Comparison of ENCODE assay signal across 17 cellular contexts in the genomic region with DNA sequence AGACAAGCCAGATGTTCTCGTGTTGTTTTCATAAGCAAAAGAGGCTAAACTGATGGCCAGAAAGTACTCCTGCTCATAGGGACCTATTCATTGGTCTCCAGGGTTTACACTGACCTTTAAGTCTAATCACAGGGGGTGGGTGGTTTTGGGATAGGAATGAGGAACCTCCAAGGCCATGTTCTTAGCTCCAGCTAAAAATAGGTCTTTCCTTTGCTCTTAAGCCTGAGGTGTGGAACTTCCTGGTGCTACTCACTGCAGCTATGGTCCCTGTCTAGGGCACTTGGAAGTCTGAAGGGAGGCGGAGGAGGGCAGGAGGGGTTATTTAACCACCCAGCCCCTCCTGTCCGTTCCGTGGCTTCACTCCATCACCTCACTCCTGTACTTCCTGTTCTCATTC. TPM values are rescaled to one million over a fixed set of nuclear protein-coding genes. Genes with fewer than 3 reads are reported as not detected.
DNase-seq lines count a peak whose midpoint lies in the region; ATAC-seq and TF ChIP-seq lines count a peak whose summit lies in the region.
"Had no signal": no experiment of that assay in that cellular context is flagged by ENCODE, and none has a peak within 500 bp of the region (broad histone marks: within the 10 kb centered on the region; RNA-seq: fewer than 3 reads in every experiment).

No MANE protein-coding gene starts in this region.

- H3K9me3 Mint-ChIP-seq in T-helper 2 cell treated with Interferon-gamma antibody and Interleukin-4, amounts not matched to agents 5 μg/mL and 100 μg/mL, for 36 hours: no peaks in the 10 kb centered on the region
- H3K9me3 Mint-ChIP-seq: T-helper 1 cell treated with Interleukin-12 subunit alpha and Interleukin-12 subunit beta and Interleukin-4 antibody, amounts not matched to agents 30 μg/mL and 1 μg/mL, for 36 hours had no signal

- H3K27me3 Mint-ChIP-seq in T-helper 2 cell treated with Interferon-gamma antibody and Interleukin-4, amounts not matched to agents 5 μg/mL and 100 μg/mL, for 36 hours (ENCODE audit: low read depth): peaks cover 3% of the 10 kb centered on the region

- ATAC-seq in heart left ventricle (peak in 3 of 4 donors; percentile 79 to 92 (median 90)), HG03039 (IDR thresholded peaks at IDR 0.05; ENCODE audit: unreplicated experiment) (no peak)

- TF ChIP-seq CTCF in heart left ventricle (IDR thresholded peaks at IDR 0.05): no peak

- H3K27ac Mint-ChIP-seq in T-helper 2 cell treated with Interferon-gamma antibody and Interleukin-4, amounts not matched to agents 5 μg/mL and 100 μg/mL, for 36 hours: no peak overlapping the region
- H3K27ac Mint-ChIP-seq: T-helper 1 cell treated with Interleukin-12 subunit alpha and Interleukin-12 subunit beta and Interleukin-4 antibody, amounts not matched to agents 30 μg/mL and 1 μg/mL, for 36 hours had no signal

- DNase-seq in EH (ENCODE audit: low read depth) (peak; percentile 40), SK-N-MC (ENCODE audit: low read depth, low spot score) (no peak), heart left ventricle (no peak), posterior vena cava (ENCODE audit: low spot score) (peak; percentile 62), germinal center (ENCODE audit: low spot score) (no peak), NCI-H146 treated with DMSO at 0.1 percent for 48 hours (lab: John Stamatoyannopoulos, UW; ENCODE audit: unreplicated experiment) (no peak)
- DNase-seq in T-helper 2 cell treated with Interferon-gamma antibody and Interleukin-4, amounts not matched to agents 5 μg/mL and 100 μg/mL, for 36 hours (ENCODE audit: low spot score): no peak
- DNase-seq: activated CD8-positive, alpha-beta memory T cell treated with anti-CD3 and anti-CD28 coated beads, Interleukin-2, amount 50 U/mL, for 48 hours; COR-L47; esophagus squamous epithelium; kidney glomerular epithelial cell; NCI-H1092 treated with DMSO at 0.1 percent for 48 hours; NCI-H69 had no signal

- H3K4me1 ChIP-seq in heart left ventricle: peaks cover 0 to 15% (median 7%) of the 10 kb centered on the region in 12 donors

- H3K9ac ChIP-seq in SK-N-MC (ENCODE audit: insufficient read length): no peak overlapping the region

- 52 to 56% (median 56%) methylated on average over 4 of the region's 4 CpGs for WGBS in heart left ventricle, 4 donors

- no peaks in the 10 kb centered on the region for H3K9me3 ChIP-seq in SK-N-MC (ENCODE audit: low read depth, low read length)
- no peaks in the 10 kb centered on the region for H3K9me3 ChIP-seq in heart left ventricle
- H3K9me3 ChIP-seq: esophagus squamous epithelium had no signal

- H3K4me3 Mint-ChIP-seq in T-helper 2 cell treated with Interferon-gamma antibody and Interleukin-4, amounts not matched to agents 5 μg/mL and 100 μg/mL, for 36 hours: no peak overlapping the region
- H3K4me3 Mint-ChIP-seq: T-helper 1 cell treated with Interleukin-12 subunit alpha and Interleukin-12 subunit beta and Interleukin-4 antibody, amounts not matched to agents 30 μg/mL and 1 μg/mL, for 36 hours had no signal

- no peaks in the 10 kb centered on the region for H3K36me3 Mint-ChIP-seq in T-helper 2 cell treated with Interferon-gamma antibody and Interleukin-4, amounts not matched to agents 5 μg/mL and 100 μg/mL, for 36 hours (ENCODE audit: low read depth)

- peaks cover 0 to 6% (median 0%) of the 10 kb centered on the region in 9 donors for H3K27me3 ChIP-seq in heart left ventricle
- H3K27me3 ChIP-seq: esophagus squamous epithelium had no signal

- intact Hi-C loops in heart left ventricle (cut with DNase I) (loop anchor here in 5 of 10 donors (5.0 to 10.0 kb wide), 5 partner anchors 185 to 1255 kb away; no protein-coding TSS in a partner anchor), posterior vena cava (cut with DNase I) (loop anchor here (5.0 to 10.0 kb wide), 2 partner anchors 295 to 297 kb away; no protein-coding TSS in a partner anchor)

- TF ChIP-seq POLR2A in heart left ventricle (IDR thresholded peaks at IDR 0.05): no peak

- H3K4me1 Mint-ChIP-seq in T-helper 2 cell treated with Interferon-gamma antibody and Interleukin-4, amounts not matched to agents 5 μg/mL and 100 μg/mL, for 36 hours (ENCODE audit: low read depth): peaks cover 11% of the 10 kb centered on the region

- H3K4me3 ChIP-seq in SK-N-MC: no peak overlapping the region
- H3K4me3 ChIP-seq in heart left ventricle: no peak overlapping the region
- H3K4me3 ChIP-seq: esophagus squamous epithelium had no signal

- H3K27ac ChIP-seq in SK-N-MC: peak overlapping the region; percentile 19; the same call in 1 of the 2 replicates
- H3K27ac ChIP-seq in heart left ventricle: peak overlapping the region in 9 of 12 donors; percentile 1 to 60 (median 15)

- no peaks in the 10 kb centered on the region for H3K36me3 ChIP-seq in SK-N-MC (ENCODE audit: insufficient read depth, low read length)
- no peaks in the 10 kb centered on the region for H3K36me3 ChIP-seq in heart left ventricle

RNA-seq across cellular contexts. Expression of a gene that starts 18.6 kb away (rescaled TPM):
- total RNA-seq in heart left ventricle: 1 to 10 TPM in 6 of 9 donors, under 1 TPM in 3; 0.27 to 5.3 (median 1.3) TPM
- polyA plus RNA-seq in heart left ventricle: under 1 TPM; 0.40 to 0.61 TPM
- 10 to 100 TPM; 16.2 to 23.4 TPM for total RNA-seq in posterior vena cava

RNA-seq across cellular contexts. Expression of a gene that starts 42.0 kb away (rescaled TPM):
- not detected for total RNA-seq in heart left ventricle
- polyA plus RNA-seq in heart left ventricle: under 1 TPM in 1 of 2 donors, not detected in 1; 0.11 TPM
- total RNA-seq in posterior vena cava: not detected
- total RNA-seq: pulmonary artery endothelial cell, temporal lobe had no signal

Comparison
In these comparisons a context has a peak if more than half of its experiments do, and no peak if none do; other contexts are left out.
1. DNase-seq: peak in EH (single experiment) and posterior vena cava (single experiment); none in SK-N-MC (single experiment), heart left ventricle (0 of 5), T-helper 2 cell treated with Interferon-gamma antibody and Interleukin-4, amounts not matched to agents 5 μg/mL and 100 μg/mL, for 36 hours (single experiment), germinal center (single experiment) and NCI-H146 treated with DMSO at 0.1 percent for 48 hours (single experiment).